Comparison of ENCODE assay signal across 1 cellular context in the genomic region with DNA sequence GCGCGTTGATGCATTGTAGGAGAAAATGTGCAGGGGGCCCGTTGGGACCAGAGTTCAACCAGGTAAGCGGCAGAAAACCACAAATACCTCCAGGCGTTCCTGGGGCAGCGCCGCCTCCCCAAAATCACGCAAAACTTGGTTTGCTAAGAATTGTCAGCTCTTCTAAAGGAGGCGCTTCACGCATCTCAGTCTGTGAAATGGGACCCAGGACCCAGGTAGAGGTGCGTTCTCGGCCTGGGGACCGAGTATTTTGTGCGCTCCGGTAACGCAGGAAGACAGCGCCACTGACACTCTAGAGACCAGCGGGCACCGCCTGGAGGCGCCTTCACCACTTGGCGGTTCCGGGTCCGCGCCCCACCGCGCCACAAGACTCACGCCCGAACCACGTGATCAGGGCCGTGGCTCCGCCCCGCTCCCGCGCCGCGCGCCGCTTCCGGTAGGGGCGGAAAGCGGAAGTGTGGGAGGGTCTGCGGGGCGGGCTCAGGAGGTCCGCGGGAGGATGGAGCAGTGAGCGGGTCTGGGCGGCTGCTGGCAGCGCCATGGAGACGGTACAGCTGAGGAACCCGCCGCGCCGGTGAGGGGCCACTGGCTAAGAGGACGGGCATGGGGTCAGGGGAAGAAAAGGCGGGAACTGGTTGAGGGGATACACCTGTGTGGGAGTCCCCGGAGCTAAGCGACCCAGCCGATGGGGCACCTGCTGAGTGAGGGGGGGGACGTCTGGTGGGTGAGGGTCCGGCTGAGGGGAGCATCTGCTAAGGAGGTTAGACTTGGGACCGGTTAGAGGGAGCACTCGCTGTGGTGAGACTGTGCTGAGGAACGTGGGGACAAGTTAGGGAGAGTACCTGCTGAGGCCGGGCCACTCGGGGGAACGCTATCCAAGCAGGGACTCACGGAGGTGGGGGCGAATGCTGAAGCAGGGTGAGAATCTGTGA.
TF ChIP-seq lines count a peak whose summit lies in the region.

Gene STK4 (plus strand): TSS at position 483 of the 932 bp plus-strand sequence. CDS start 57 bp downstream, at position 540.

TF ChIP-seq in HepG2, 621 proteins besides CTCF, POLR2A, EP300 and RAD21 (continued from another document and continues in another):
- TF ChIP-seq, protein P1, sequence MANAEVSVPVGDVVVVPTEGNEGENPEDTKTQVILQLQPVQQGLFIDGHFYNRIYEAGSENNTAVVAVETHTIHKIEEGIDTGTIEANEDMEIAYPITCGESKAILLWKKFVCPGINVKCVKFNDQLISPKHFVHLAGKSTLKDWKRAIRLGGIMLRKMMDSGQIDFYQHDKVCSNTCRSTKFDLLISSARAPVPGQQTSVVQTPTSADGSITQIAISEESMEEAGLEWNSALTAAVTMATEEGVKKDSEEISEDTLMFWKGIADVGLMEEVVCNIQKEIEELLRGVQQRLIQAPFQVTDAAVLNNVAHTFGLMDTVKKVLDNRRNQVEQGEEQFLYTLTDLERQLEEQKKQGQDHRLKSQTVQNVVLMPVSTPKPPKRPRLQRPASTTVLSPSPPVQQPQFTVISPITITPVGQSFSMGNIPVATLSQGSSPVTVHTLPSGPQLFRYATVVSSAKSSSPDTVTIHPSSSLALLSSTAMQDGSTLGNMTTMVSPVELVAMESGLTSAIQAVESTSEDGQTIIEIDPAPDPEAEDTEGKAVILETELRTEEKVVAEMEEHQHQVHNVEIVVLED (CRISPR knock-in tag; IDR thresholded peaks at IDR 0.05; ENCODE audit: borderline replicate concordance): peak; percentile 98
- TF ChIP-seq ZNF136 (CRISPR knock-in tag; IDR thresholded peaks at IDR 0.05; ENCODE audit: low read depth) (peak; percentile 97), PHF20 (CRISPR knock-in tag; IDR thresholded peaks at IDR 0.05) (peak; percentile 99), ZMYM2 (CRISPR knock-in tag; IDR thresholded peaks at IDR 0.05) (no peak; the same call in 1 of the 2 replicates), ZNF598 (CRISPR knock-in tag; IDR thresholded peaks at IDR 0.05; ENCODE audit: borderline replicate concordance) (peak; percentile 99), ZFX (CRISPR knock-in tag; IDR thresholded peaks at IDR 0.05; ENCODE audit: low read depth) (peak; percentile 90), AGO2 (optimal IDR thresholded peaks at IDR 0.05; ENCODE audit: low read depth, low read length) (peak; percentile 77), ZNF264 (CRISPR knock-in tag; IDR thresholded peaks at IDR 0.05) (peak; percentile 77; the same call in 1 of the 2 replicates), SIX1 (CRISPR knock-in tag; IDR thresholded peaks at IDR 0.05; ENCODE audit: borderline replicate concordance) (peak; percentile 52; the same call in 1 of the 2 replicates), ZNF577 (CRISPR knock-in tag; IDR thresholded peaks at IDR 0.05; ENCODE audit: borderline replicate concordance, low read depth) (no peak), ETV5 (CRISPR knock-in tag; IDR thresholded peaks at IDR 0.05; ENCODE audit: borderline replicate concordance) (peak; percentile 99), CEBPB (IDR thresholded peaks at IDR 0.05; ENCODE audit: borderline replicate concordance, low read depth, low read length) (no peak), MLLT10 (CRISPR knock-in tag; IDR thresholded peaks at IDR 0.05) (no peak), ZSCAN22 (CRISPR knock-in tag; IDR thresholded peaks at IDR 0.05) (no peak), XRCC5 (optimal IDR thresholded peaks at IDR 0.05; ENCODE audit: low read length) (peak; percentile 97), CREM (IDR thresholded peaks at IDR 0.05) (peak; percentile 49; the same call in 1 of the 2 replicates), CREM (CRISPR knock-in tag; IDR thresholded peaks at IDR 0.05) (no peak), GABPB1 (CRISPR knock-in tag; IDR thresholded peaks at IDR 0.05) (peak; percentile 99), ZNF274 (CRISPR knock-in tag; IDR thresholded peaks at IDR 0.05) (peak; percentile 98), RBM39 (IDR thresholded peaks at IDR 0.05; ENCODE audit: low read depth, low read length, poor library complexity, severe bottlenecking) (peak; percentile 91), ATM (IDR thresholded peaks at IDR 0.05; ENCODE audit: borderline replicate concordance) (no peak), IKZF4 (CRISPR knock-in tag; IDR thresholded peaks at IDR 0.05; ENCODE audit: borderline replicate concordance, low read depth, not compliant biosample characterization) (peak; percentile 94)
- TF ChIP-seq, protein P2, sequence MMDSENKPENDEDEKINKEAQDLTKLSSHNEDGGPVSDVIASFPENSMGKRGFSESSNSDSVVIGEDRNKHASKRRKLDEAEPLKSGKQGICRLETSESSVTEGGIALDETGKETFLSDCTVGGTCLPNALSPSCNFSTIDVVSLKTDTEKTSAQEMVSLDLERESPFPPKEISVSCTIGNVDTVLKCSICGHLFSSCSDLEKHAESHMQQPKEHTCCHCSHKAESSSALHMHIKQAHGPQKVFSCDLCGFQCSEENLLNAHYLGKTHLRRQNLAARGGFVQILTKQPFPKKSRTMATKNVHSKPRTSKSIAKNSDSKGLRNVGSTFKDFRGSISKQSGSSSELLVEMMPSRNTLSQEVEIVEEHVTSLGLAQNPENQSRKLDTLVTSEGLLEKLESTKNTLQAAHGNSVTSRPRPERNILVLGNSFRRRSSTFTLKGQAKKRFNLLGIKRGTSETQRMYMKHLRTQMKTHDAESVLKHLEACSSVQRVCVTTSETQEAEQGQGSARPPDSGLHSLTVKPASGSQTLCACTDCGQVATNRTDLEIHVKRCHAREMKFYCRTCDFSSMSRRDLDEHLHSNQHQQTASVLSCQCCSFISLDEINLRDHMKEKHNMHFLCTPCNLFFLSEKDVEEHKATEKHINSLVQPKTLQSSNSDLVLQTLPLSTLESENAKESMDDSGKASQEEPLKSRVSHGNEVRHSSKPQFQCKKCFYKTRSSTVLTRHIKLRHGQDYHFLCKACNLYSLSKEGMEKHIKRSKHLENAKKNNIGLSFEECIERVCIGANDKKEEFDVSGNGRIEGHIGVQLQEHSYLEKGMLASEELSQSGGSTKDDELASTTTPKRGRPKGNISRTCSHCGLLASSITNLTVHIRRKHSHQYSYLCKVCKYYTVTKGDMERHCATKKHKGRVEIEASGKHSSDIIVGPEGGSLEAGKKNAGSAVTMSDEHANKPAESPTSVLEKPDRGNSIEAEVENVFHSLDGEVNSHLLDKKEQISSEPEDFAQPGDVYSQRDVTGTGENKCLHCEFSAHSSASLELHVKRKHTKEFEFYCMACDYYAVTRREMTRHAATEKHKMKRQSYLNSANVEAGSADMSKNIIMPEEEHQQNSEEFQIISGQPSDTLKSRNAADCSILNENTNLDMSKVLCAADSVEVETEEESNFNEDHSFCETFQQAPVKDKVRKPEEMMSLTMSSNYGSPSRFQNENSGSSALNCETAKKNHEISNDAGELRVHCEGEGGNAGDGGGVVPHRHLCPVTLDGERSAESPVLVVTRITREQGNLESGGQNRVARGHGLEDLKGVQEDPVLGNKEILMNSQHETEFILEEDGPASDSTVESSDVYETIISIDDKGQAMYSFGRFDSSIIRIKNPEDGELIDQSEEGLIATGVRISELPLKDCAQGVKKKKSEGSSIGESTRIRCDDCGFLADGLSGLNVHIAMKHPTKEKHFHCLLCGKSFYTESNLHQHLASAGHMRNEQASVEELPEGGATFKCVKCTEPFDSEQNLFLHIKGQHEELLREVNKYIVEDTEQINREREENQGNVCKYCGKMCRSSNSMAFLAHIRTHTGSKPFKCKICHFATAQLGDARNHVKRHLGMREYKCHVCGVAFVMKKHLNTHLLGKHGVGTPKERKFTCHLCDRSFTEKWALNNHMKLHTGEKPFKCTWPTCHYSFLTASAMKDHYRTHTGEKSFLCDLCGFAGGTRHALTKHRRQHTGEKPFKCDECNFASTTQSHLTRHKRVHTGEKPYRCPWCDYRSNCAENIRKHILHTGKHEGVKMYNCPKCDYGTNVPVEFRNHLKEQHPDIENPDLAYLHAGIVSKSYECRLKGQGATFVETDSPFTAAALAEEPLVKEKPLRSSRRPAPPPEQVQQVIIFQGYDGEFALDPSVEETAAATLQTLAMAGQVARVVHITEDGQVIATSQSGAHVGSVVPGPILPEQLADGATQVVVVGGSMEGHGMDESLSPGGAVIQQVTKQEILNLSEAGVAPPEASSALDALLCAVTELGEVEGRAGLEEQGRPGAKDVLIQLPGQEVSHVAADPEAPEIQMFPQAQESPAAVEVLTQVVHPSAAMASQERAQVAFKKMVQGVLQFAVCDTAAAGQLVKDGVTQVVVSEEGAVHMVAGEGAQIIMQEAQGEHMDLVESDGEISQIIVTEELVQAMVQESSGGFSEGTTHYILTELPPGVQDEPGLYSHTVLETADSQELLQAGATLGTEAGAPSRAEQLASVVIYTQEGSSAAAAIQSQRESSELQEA (CRISPR knock-in tag; IDR thresholded peaks at IDR 0.05; ENCODE audit: not compliant biosample characterization): peak; percentile 100
- TF ChIP-seq, protein P3, sequence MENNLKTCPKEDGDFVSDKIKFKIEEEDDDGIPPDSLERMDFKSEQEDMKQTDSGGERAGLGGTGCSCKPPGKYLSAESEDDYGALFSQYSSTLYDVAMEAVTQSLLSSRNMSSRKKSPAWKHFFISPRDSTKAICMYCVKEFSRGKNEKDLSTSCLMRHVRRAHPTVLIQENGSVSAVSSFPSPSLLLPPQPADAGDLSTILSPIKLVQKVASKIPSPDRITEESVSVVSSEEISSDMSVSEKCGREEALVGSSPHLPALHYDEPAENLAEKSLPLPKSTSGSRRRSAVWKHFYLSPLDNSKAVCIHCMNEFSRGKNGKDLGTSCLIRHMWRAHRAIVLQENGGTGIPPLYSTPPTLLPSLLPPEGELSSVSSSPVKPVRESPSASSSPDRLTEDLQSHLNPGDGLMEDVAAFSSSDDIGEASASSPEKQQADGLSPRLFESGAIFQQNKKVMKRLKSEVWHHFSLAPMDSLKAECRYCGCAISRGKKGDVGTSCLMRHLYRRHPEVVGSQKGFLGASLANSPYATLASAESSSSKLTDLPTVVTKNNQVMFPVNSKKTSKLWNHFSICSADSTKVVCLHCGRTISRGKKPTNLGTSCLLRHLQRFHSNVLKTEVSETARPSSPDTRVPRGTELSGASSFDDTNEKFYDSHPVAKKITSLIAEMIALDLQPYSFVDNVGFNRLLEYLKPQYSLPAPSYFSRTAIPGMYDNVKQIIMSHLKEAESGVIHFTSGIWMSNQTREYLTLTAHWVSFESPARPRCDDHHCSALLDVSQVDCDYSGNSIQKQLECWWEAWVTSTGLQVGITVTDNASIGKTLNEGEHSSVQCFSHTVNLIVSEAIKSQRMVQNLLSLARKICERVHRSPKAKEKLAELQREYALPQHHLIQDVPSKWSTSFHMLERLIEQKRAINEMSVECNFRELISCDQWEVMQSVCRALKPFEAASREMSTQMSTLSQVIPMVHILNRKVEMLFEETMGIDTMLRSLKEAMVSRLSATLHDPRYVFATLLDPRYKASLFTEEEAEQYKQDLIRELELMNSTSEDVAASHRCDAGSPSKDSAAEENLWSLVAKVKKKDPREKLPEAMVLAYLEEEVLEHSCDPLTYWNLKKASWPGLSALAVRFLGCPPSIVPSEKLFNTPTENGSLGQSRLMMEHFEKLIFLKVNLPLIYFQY (CRISPR knock-in tag; IDR thresholded peaks at IDR 0.05; ENCODE audit: borderline replicate concordance): 0 out of 2 replicates have a peak, but pooled peaks have one; percentile 67
- TF ChIP-seq, protein P4, sequence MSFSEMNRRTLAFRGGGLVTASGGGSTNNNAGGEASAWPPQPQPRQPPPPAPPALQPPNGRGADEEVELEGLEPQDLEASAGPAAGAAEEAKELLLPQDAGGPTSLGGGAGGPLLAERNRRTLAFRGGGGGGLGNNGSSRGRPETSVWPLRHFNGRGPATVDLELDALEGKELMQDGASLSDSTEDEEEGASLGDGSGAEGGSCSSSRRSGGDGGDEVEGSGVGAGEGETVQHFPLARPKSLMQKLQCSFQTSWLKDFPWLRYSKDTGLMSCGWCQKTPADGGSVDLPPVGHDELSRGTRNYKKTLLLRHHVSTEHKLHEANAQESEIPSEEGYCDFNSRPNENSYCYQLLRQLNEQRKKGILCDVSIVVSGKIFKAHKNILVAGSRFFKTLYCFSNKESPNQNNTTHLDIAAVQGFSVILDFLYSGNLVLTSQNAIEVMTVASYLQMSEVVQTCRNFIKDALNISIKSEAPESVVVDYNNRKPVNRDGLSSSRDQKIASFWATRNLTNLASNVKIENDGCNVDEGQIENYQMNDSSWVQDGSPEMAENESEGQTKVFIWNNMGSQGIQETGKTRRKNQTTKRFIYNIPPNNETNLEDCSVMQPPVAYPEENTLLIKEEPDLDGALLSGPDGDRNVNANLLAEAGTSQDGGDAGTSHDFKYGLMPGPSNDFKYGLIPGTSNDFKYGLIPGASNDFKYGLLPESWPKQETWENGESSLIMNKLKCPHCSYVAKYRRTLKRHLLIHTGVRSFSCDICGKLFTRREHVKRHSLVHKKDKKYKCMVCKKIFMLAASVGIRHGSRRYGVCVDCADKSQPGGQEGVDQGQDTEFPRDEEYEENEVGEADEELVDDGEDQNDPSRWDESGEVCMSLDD (CRISPR knock-in tag; IDR thresholded peaks at IDR 0.05; ENCODE audit: borderline replicate concordance): peak; percentile 50; the same call in 1 of the 2 replicates
